In genomic region chr9:133031496-133031911, GRCh38 we compare ENCODE assay signal across 8 cellular contexts. TPM values are rescaled to one million over a fixed set of nuclear protein-coding genes. Genes with fewer than 3 reads are reported as not detected.
DNase-seq lines count a peak whose midpoint lies in the region; ATAC-seq and TF ChIP-seq lines count a peak whose summit lies in the region.

No MANE protein-coding gene starts in this region.

- TF ChIP-seq POLR2A in erythroblast (IDR thresholded peaks at IDR 0.05; ENCODE audit: low read length): no peak

- no peaks in the 10 kb centered on the region for H3K27me3 ChIP-seq in OCI-LY3 (ENCODE audit: low read depth, low read length)

- peak overlapping the region; percentile 98 for H3K27ac Mint-ChIP-seq in progenitor cell of endocrine pancreas

- peak overlapping the region; percentile 79 for H3K9ac ChIP-seq in OCI-LY3 (ENCODE audit: low read length)

- DNase-seq in ELF-1 (ENCODE audit: low read depth, low spot score) (peak; percentile 27), erythroblast (lab: John Stamatoyannopoulos, UW) (peak; percentile 58 to 74), progenitor cell of endocrine pancreas (ENCODE audit: low spot score, unreplicated experiment) (no peak), H4 (ENCODE audit: low spot score) (no peak), NCI-H510A treated with DMSO at 0.1 percent for 48 hours (lab: John Stamatoyannopoulos, UW) (no peak), T-helper 9 cell (no peak)

- H3K27me3 Mint-ChIP-seq in progenitor cell of endocrine pancreas: peaks cover 2% of the 10 kb centered on the region

- peaks cover 2% of the 10 kb centered on the region for H3K36me3 Mint-ChIP-seq in progenitor cell of endocrine pancreas (ENCODE audit: insufficient read depth)

- H3K27ac ChIP-seq in OCI-LY3 (ENCODE audit: low read length): no peak overlapping the region

- no peak overlapping the region for H2AFZ ChIP-seq in OCI-LY3 (ENCODE audit: low read depth, low read length)

- ATAC-seq in GM19328 (IDR thresholded peaks at IDR 0.05; ENCODE audit: unreplicated experiment): no peak

- peaks cover 28% of the 10 kb centered on the region for H3K36me3 ChIP-seq in OCI-LY3 (replicated peaks; ENCODE audit: low read depth, low read length)

- H3K9me3 ChIP-seq in OCI-LY3 (ENCODE audit: insufficient read depth, low read length): 0 out of 2 replicates have a peak, but pooled peaks cover 6% of the 10 kb centered on the region

- TF ChIP-seq CTCF in OCI-LY3 (IDR thresholded peaks at IDR 0.05; ENCODE audit: low read depth, low read length) (no peak), progenitor cell of endocrine pancreas (IDR thresholded peaks at IDR 0.05; ENCODE audit: unreplicated experiment) (no peak)

- H3K79me2 ChIP-seq in OCI-LY3 (ENCODE audit: low read length): peaks cover 68% of the 10 kb centered on the region

- no peaks in the 10 kb centered on the region for H3K9me3 Mint-ChIP-seq in progenitor cell of endocrine pancreas (ENCODE audit: low read depth)

- H3K4me3 Mint-ChIP-seq in progenitor cell of endocrine pancreas (ENCODE audit: low read depth): peak overlapping the region; percentile 98

- H3K4me1 Mint-ChIP-seq in progenitor cell of endocrine pancreas (ENCODE audit: low read depth): peaks cover 18% of the 10 kb centered on the region

- peak overlapping the region; percentile 92 for H3K4me3 ChIP-seq in OCI-LY3 (ENCODE audit: low read length)

- peaks cover 20% of the 10 kb centered on the region for H3K4me1 ChIP-seq in OCI-LY3 (ENCODE audit: low read length)

- H4K20me1 ChIP-seq in OCI-LY3 (ENCODE audit: insufficient read depth, low read length): peaks cover 26% of the 10 kb centered on the region

- H3K4me2 ChIP-seq in OCI-LY3 (ENCODE audit: low read length): peak overlapping the region; percentile 60

RNA-seq across cellular contexts. Expression of gene GTF3C5, which starts 0.7 kb away (rescaled TPM):
- 91.6 and 94.0 TPM in 2 replicates for total RNA-seq in progenitor cell of endocrine pancreas
- 52.5 and 54.6 TPM in 2 replicates for total RNA-seq in H4 (2014; rRNA removed; shearing (Covaris generic))

RNA-seq across cellular contexts. Expression of gene CEL, which starts 30.3 kb away (rescaled TPM):
- 5.2 and 5.4 TPM in 2 replicates for total RNA-seq in progenitor cell of endocrine pancreas
- 0.06 and 0.14 TPM in 2 replicates for total RNA-seq in H4 (2014; rRNA removed; shearing (Covaris generic))

RNA-seq across cellular contexts. Expression of gene GFI1B, which starts 53.0 kb away (rescaled TPM):
- total RNA-seq in progenitor cell of endocrine pancreas: 0.12 TPM in 1 of 2 replicates, not detected in the other
- total RNA-seq in H4 (2014; rRNA removed; shearing (Covaris generic)): 0.10 TPM in 1 of 2 replicates, not detected in the other

Comparison
In these comparisons a context has a peak if more than half of its experiments do, and no peak if none do; other contexts are left out.
1. DNase-seq: peak in ELF-1 (single experiment) and erythroblast (2 of 2); none in progenitor cell of endocrine pancreas (single experiment), H4 (single experiment), NCI-H510A treated with DMSO at 0.1 percent for 48 hours (single experiment) and T-helper 9 cell (single experiment).